Comparison of ENCODE assay signal across 25 cellular contexts in genomic region chr5:172665049-172665541, GRCh38. TPM values are rescaled to one million over a fixed set of nuclear protein-coding genes. Genes with fewer than 3 reads are reported as not detected.
DNase-seq lines count a peak whose midpoint lies in the region; ATAC-seq and TF ChIP-seq lines count a peak whose summit lies in the region.
"Had no signal": no experiment of that assay in that cellular context is flagged by ENCODE, and none has a peak within 500 bp of the region (broad histone marks: within the 10 kb centered on the region; RNA-seq: fewer than 3 reads in every experiment).

No MANE protein-coding gene starts in this region.

- POLR2A ChIA-PET in activated CD4-positive, alpha-beta T cell treated with anti-CD3 and anti-CD28 coated beads, Interleukin-2, amount 10 ng/mL, durations not matched to agents 7 days and 5 days (lab: Charles Lee), result no interaction called here

- 3 to 43% (median 23%) methylated on average over 5 to 11 of the region's 11 CpGs for WGBS in adrenal gland, 4 donors
- 49 to 61% (median 51%) methylated on average over 11 of the region's 11 CpGs for WGBS in stomach, 5 donors

- TF ChIP-seq CTCF in CD14-positive monocyte (IDR thresholded peaks at IDR 0.05), result no peak
- TF ChIP-seq CTCF in adrenal gland (IDR thresholded peaks at IDR 0.05), result no peak
- TF ChIP-seq CTCF in lower lobe of right lung (IDR thresholded peaks at IDR 0.05), result no peak
- TF ChIP-seq CTCF in stomach (IDR thresholded peaks at IDR 0.05), result no peak

- CTCF ChIA-PET in activated CD4-positive, alpha-beta T cell treated with anti-CD3 and anti-CD28 coated beads, Interleukin-2, amount 10 ng/mL, durations not matched to agents 7 days and 5 days (lab: Charles Lee), result no interaction called here

- TF ChIP-seq POLR2A in adrenal gland (IDR thresholded peaks at IDR 0.05) (no peak), stomach (IDR thresholded peaks at IDR 0.05) (no peak)

- H3K27me3 Mint-ChIP-seq in CD14-positive monocyte (ENCODE audit: low read depth in 3 of 3), result peaks cover 0 to 2% (median 0%) of the 10 kb centered on the region in 3 donors
- H3K27me3 Mint-ChIP-seq in activated CD4-positive, alpha-beta T cell treated with anti-CD3 and anti-CD28 coated beads, Interleukin-2, amount 10 ng/mL, durations not matched to agents 7 days and 5 days, result no peaks in the 10 kb centered on the region
- H3K27me3 Mint-ChIP-seq: activated naive CD8-positive, alpha-beta T cell treated with anti-CD3 and anti-CD28 coated beads, Interleukin-2, amount 10 ng/mL, durations not matched to agents 7 days and 5 days; naive B cell had no signal

- H3K9me3 Mint-ChIP-seq in CD14-positive monocyte, result no peaks in the 10 kb centered on the region
- no peaks in the 10 kb centered on the region for H3K9me3 Mint-ChIP-seq in activated CD4-positive, alpha-beta T cell treated with anti-CD3 and anti-CD28 coated beads, Interleukin-2, amount 10 ng/mL, durations not matched to agents 7 days and 5 days
- H3K9me3 Mint-ChIP-seq: activated naive CD8-positive, alpha-beta T cell treated with anti-CD3 and anti-CD28 coated beads, Interleukin-2, amount 10 ng/mL, durations not matched to agents 7 days and 5 days; activated T-cell treated with anti-CD3 and anti-CD28 coated beads, Interleukin-2, amount 50 U/mL, for 24 hours; CD4-positive, CD25-positive, alpha-beta regulatory T cell; naive B cell had no signal

- H3K4me1 ChIP-seq in adrenal gland (replicated peaks in 1 of 2) (peaks cover 24 to 59% of the 10 kb centered on the region in 2 donors), lower lobe of right lung (peaks cover 59% of the 10 kb centered on the region), stomach (peaks cover 19 to 58% (median 39%) of the 10 kb centered on the region in 4 donors)

- H3K4me1 Mint-ChIP-seq in CD14-positive monocyte, result peaks cover 5% of the 10 kb centered on the region
- H3K4me1 Mint-ChIP-seq in activated CD4-positive, alpha-beta T cell treated with anti-CD3 and anti-CD28 coated beads, Interleukin-2, amount 10 ng/mL, durations not matched to agents 7 days and 5 days, result no peaks in the 10 kb centered on the region
- H3K4me1 Mint-ChIP-seq: activated naive CD8-positive, alpha-beta T cell treated with anti-CD3 and anti-CD28 coated beads, Interleukin-2, amount 10 ng/mL, durations not matched to agents 7 days and 5 days; CD4-positive, CD25-positive, alpha-beta regulatory T cell had no signal

- DNase-seq in CD14-positive monocyte (ENCODE audit: low spot score) (peak; percentile 18), adrenal gland (peak in 5 of 7 donors; percentile 39 to 67 (median 46)), lower lobe of right lung (no peak), stomach (no peak), DMS79 treated with DMSO at 0.1 percent for 48 hours (lab: John Stamatoyannopoulos, UW) (no peak), hepatic stellate cell (ENCODE audit: low spot score) (no peak)
- DNase-seq in activated CD4-positive, alpha-beta T cell treated with anti-CD3 and anti-CD28 coated beads, Interleukin-2, amount 10 ng/mL, durations not matched to agents 7 days and 5 days, result no peak
- DNase-seq: activated CD4-positive, alpha-beta T cell treated with anti-CD3 and anti-CD28 coated beads for 48 hours; activated gamma-delta T cell; activated naive CD8-positive, alpha-beta T cell treated with anti-CD3 and anti-CD28 coated beads, Interleukin-2, amount 10 ng/mL, durations not matched to agents 7 days and 5 days; activated T-cell treated with anti-CD3 and anti-CD28 coated beads, Interleukin-2, amount 50 U/mL, for 24 hours; CD4-positive, CD25-positive, alpha-beta regulatory T cell; dorsolateral prefrontal cortex; GM23248; Karpas-422; MV-4-11; naive B cell; NCI-H146; nucleus accumbens; SHP77; stimulated activated CD4-positive, alpha-beta T cell treated with anti-CD3 and anti-CD28 coated beads, Interleukin-2, amount 100 ng/mL, for 48 hours; SW 1271; T-helper 9 cell had no signal

- no peak for TF ChIP-seq EP300 in stomach (IDR thresholded peaks at IDR 0.05)

- H3K36me3 Mint-ChIP-seq in CD14-positive monocyte, result no peaks in the 10 kb centered on the region
- no peaks in the 10 kb centered on the region for H3K36me3 Mint-ChIP-seq in activated CD4-positive, alpha-beta T cell treated with anti-CD3 and anti-CD28 coated beads, Interleukin-2, amount 10 ng/mL, durations not matched to agents 7 days and 5 days (ENCODE audit: low read depth)
- H3K36me3 Mint-ChIP-seq: activated naive CD8-positive, alpha-beta T cell treated with anti-CD3 and anti-CD28 coated beads, Interleukin-2, amount 10 ng/mL, durations not matched to agents 7 days and 5 days; CD4-positive, CD25-positive, alpha-beta regulatory T cell; naive B cell had no signal

- no peak overlapping the region for H3K4me3 Mint-ChIP-seq in CD14-positive monocyte
- no peak overlapping the region for H3K4me3 Mint-ChIP-seq in activated CD4-positive, alpha-beta T cell treated with anti-CD3 and anti-CD28 coated beads, Interleukin-2, amount 10 ng/mL, durations not matched to agents 7 days and 5 days
- H3K4me3 Mint-ChIP-seq: activated naive CD8-positive, alpha-beta T cell treated with anti-CD3 and anti-CD28 coated beads, Interleukin-2, amount 10 ng/mL, durations not matched to agents 7 days and 5 days; activated T-cell treated with anti-CD3 and anti-CD28 coated beads, Interleukin-2, amount 50 U/mL, for 24 hours; CD4-positive, CD25-positive, alpha-beta regulatory T cell; naive B cell had no signal

- peaks cover 0 to 2% of the 10 kb centered on the region in 2 donors for H3K36me3 ChIP-seq in adrenal gland (replicated peaks in 1 of 2)
- H3K36me3 ChIP-seq in lower lobe of right lung, result no peaks in the 10 kb centered on the region
- H3K36me3 ChIP-seq in stomach, result peaks cover 0 to 4% (median 4%) of the 10 kb centered on the region in 4 donors

- H3K4me3 ChIP-seq in adrenal gland (no peak overlapping the region), lower lobe of right lung (no peak overlapping the region), stomach (no peak overlapping the region)
- H3K4me3 ChIP-seq: dorsolateral prefrontal cortex, GM23248 had no signal

- peak overlapping the region in 1 of 7 donors; percentile 71 for H3K27ac Mint-ChIP-seq in CD14-positive monocyte
- no peak overlapping the region for H3K27ac Mint-ChIP-seq in activated CD4-positive, alpha-beta T cell treated with anti-CD3 and anti-CD28 coated beads, Interleukin-2, amount 10 ng/mL, durations not matched to agents 7 days and 5 days
- H3K27ac Mint-ChIP-seq: activated naive CD8-positive, alpha-beta T cell treated with anti-CD3 and anti-CD28 coated beads, Interleukin-2, amount 10 ng/mL, durations not matched to agents 7 days and 5 days; activated T-cell treated with anti-CD3 and anti-CD28 coated beads, Interleukin-2, amount 50 U/mL, for 24 hours had no signal

- H3K27me3 ChIP-seq in adrenal gland, result no peaks in the 10 kb centered on the region
- H3K27me3 ChIP-seq in lower lobe of right lung (ENCODE audit: low read depth), result no peaks in the 10 kb centered on the region
- H3K27me3 ChIP-seq in stomach, result no peaks in the 10 kb centered on the region
- H3K27me3 ChIP-seq: dorsolateral prefrontal cortex had no signal

- no peaks in the 10 kb centered on the region for H3K9me3 ChIP-seq in adrenal gland (replicated peaks in 1 of 3)
- H3K9me3 ChIP-seq in lower lobe of right lung, result no peaks in the 10 kb centered on the region
- no peaks in the 10 kb centered on the region for H3K9me3 ChIP-seq in stomach

- intact Hi-C loops in CD14-positive monocyte (cut with micrococcal nuclease), result no loop called here
- intact Hi-C loops in adrenal gland (cut with DNase I), result no loop called here
- intact Hi-C loops in lower lobe of right lung (cut with DNase I), result no loop called here
- intact Hi-C loops in stomach (cut with DNase I; ENCODE audit: low total_unique reads), result no loop called here

- peak in 1 of 2 donors; percentile 23 for ATAC-seq in lower lobe of right lung
- no peak for ATAC-seq in HG03378 (IDR thresholded peaks at IDR 0.05; ENCODE audit: unreplicated experiment)

- H3K27ac ChIP-seq in adrenal gland, result peak overlapping the region in 2 of 5 donors; percentile 69 to 83
- peak overlapping the region; percentile 64 for H3K27ac ChIP-seq in lower lobe of right lung
- H3K27ac ChIP-seq in stomach, result peak overlapping the region in 4 of 5 donors; percentile 10 to 63 (median 34)
- H3K27ac ChIP-seq: GM23248, VCaP had no signal

RNA-seq across cellular contexts. Expression of gene NEURL1B, which starts 24.0 kb away (rescaled TPM):
- polyA plus RNA-seq in CD14-positive monocyte (not detected), adrenal gland (10 to 100 TPM in 2 of 3 donors, 1 to 10 TPM in 1; 9.8 to 17.9 (median 13.9) TPM), stomach (1 to 10 TPM; 2.7 to 7.3 (median 4.2) TPM)
- total RNA-seq in adrenal gland (10 to 100 TPM; 26.2 to 99.9 (median 60.5) TPM), lower lobe of right lung (24.8 TPM), stomach (10 to 100 TPM in 4 of 5 donors, 1 to 10 TPM in 1; 9.1 to 60.3 (median 17.4) TPM)
- 1 to 10 TPM; 7.8 to 8.7 TPM for total RNA-seq in activated CD4-positive, alpha-beta T cell treated with anti-CD3 and anti-CD28 coated beads, Interleukin-2, amount 10 ng/mL, durations not matched to agents 7 days and 5 days
- polyA plus RNA-seq: CD4-positive, CD25-positive, alpha-beta regulatory T cell had no signal

Comparison
In these comparisons a context has a peak if more than half of its experiments do, and no peak if none do; other contexts are left out.
1. DNase-seq: peak in CD14-positive monocyte (single experiment) and adrenal gland (5 of 7); none in lower lobe of right lung (single experiment), stomach (single experiment), activated CD4-positive, alpha-beta T cell treated with anti-CD3 and anti-CD28 coated beads, Interleukin-2, amount 10 ng/mL, durations not matched to agents 7 days and 5 days (single experiment), DMS79 treated with DMSO at 0.1 percent for 48 hours (single experiment) and hepatic stellate cell (single experiment).